ENCODE assay signal across 16 cellular contexts in genomic region chr2:136023416-136023815, GRCh38. TPM values are rescaled to one million over a fixed set of nuclear protein-coding genes. Genes with fewer than 3 reads are reported as not detected.
DNase-seq lines count a peak whose midpoint lies in the region; ATAC-seq, FAIRE-seq and TF ChIP-seq lines count a peak whose summit lies in the region.
"Had no signal": no experiment of that assay in that cellular context is flagged by ENCODE, and none has a peak within 500 bp of the region (broad histone marks: within the 10 kb centered on the region; RNA-seq: fewer than 3 reads in every experiment).

No MANE protein-coding gene starts in this region.

- no peak overlapping the region for H4K12ac ChIP-seq in trophoblast cell (ENCODE audit: low read depth, low read length)

- H2BK120ac ChIP-seq in trophoblast cell (ENCODE audit: insufficient read depth, low read length, poor library complexity) (no peak overlapping the region), neuronal stem cell (ENCODE audit: low read depth, low read length) (no peak overlapping the region)

- H2AFZ ChIP-seq in trophoblast cell (ENCODE audit: insufficient read depth, low read length, poor library complexity) (no peak overlapping the region), neuronal stem cell (ENCODE audit: low read length) (no peak overlapping the region)

- H3K27me3 Mint-ChIP-seq in CD14-positive monocyte (ENCODE audit: low read depth in 3 of 3), result peaks cover 0 to 1% (median 0%) of the 10 kb centered on the region in 3 donors

- no peak overlapping the region for H3K23ac ChIP-seq in trophoblast cell (ENCODE audit: low read length)
- no peak overlapping the region for H3K23ac ChIP-seq in neuronal stem cell (ENCODE audit: low read depth, low read length, poor library complexity)

- H3K36me3 ChIP-seq in trophoblast cell (ENCODE audit: control insufficient read depth in 1 of 2, insufficient read depth in 2 of 2, low read length in 2 of 2) (no peaks in the 10 kb centered on the region), neuronal stem cell (replicated peaks in 1 of 2; ENCODE audit: control insufficient read depth in 2 of 2, insufficient read depth in 2 of 2, low read length in 2 of 2) (no peaks in the 10 kb centered on the region)
- H3K36me3 ChIP-seq: MG63 had no signal

- H4K8ac ChIP-seq in trophoblast cell (ENCODE audit: low read depth, low read length) (no peak overlapping the region), neuronal stem cell (ENCODE audit: low read depth, low read length) (no peak overlapping the region)

- DNase-seq in CD14-positive monocyte (ENCODE audit: low spot score) (no peak), GM19239 (ENCODE audit: insufficient read length, low spot score) (no peak), NOMO-1 treated with dmso at 0.1 percent for 144 hours (lab: John Stamatoyannopoulos, UW; ENCODE audit: unreplicated experiment) (peak; percentile 37), trophoblast cell (no peak), neuronal stem cell (ENCODE audit: low spot score) (no peak), NCI-H526 (lab: John Stamatoyannopoulos, UW) (no peak)
- DNase-seq: ACHN, COR-L47, GOT3, IMR-90, MG63, NCI-H1105 treated with DMSO at 0.1 percent for 48 hours, NCI-H1694 treated with DMSO at 0.1 percent for 48 hours, NCI-H524, T-helper 2 cell had no signal

- no peak overlapping the region for H3K9ac ChIP-seq in trophoblast cell (ENCODE audit: low read length)
- H3K9ac ChIP-seq in neuronal stem cell (ENCODE audit: low read depth, low read length, poor library complexity), result no peak overlapping the region

- no peak overlapping the region for H3K4me2 ChIP-seq in trophoblast cell (ENCODE audit: low read length)
- H3K4me2 ChIP-seq in neuronal stem cell (ENCODE audit: insufficient read depth, low read length, poor library complexity, severe bottlenecking), result no peak overlapping the region

- TF ChIP-seq CTCF in CD14-positive monocyte (IDR thresholded peaks at IDR 0.05), result no peak

- intact Hi-C loops in CD14-positive monocyte (cut with micrococcal nuclease), result loop anchor here (5.0 kb wide), 3 partner anchors 36 to 94 kb away; partner anchors contain the start of genes CXCR4 (in 1 of the 2) and DARS1 (in 1 of the 2)

- H3K9me3 Mint-ChIP-seq in CD14-positive monocyte, result peaks cover 0 to 3% (median 0%) of the 10 kb centered on the region in 7 donors

- H3K27me3 ChIP-seq in trophoblast cell (ENCODE audit: insufficient read depth, low read length), result no peaks in the 10 kb centered on the region
- no peaks in the 10 kb centered on the region for H3K27me3 ChIP-seq in neuronal stem cell (ENCODE audit: control insufficient read depth in 3 of 3, insufficient read depth in 3 of 3, low read depth in 1 of 3, low read length in 3 of 3)
- H3K27me3 ChIP-seq: MG63 had no signal

- H3K36me3 Mint-ChIP-seq in CD14-positive monocyte, result no peaks in the 10 kb centered on the region

- no peak overlapping the region for H3K27ac ChIP-seq in trophoblast cell (ENCODE audit: low read depth, low read length)
- no peak overlapping the region for H3K27ac ChIP-seq in neuronal stem cell (replicated peaks; ENCODE audit: low read length)

- H4K91ac ChIP-seq in trophoblast cell (ENCODE audit: low read depth, low read length) (peak overlapping the region; percentile 27), neuronal stem cell (ENCODE audit: low read depth, low read length, poor library complexity) (no peak overlapping the region)

- H3K4me3 ChIP-seq in trophoblast cell (ENCODE audit: low read depth, low read length), result no peak overlapping the region
- no peak overlapping the region for H3K4me3 ChIP-seq in neuronal stem cell (ENCODE audit: low read length in 2 of 2)
- H3K4me3 ChIP-seq: MG63 had no signal

- no peak overlapping the region for H2BK5ac ChIP-seq in trophoblast cell (ENCODE audit: low read depth, low read length, poor library complexity)
- H2BK5ac ChIP-seq in neuronal stem cell (ENCODE audit: low read length), result no peak overlapping the region

- no peak overlapping the region for H2AK5ac ChIP-seq in trophoblast cell (ENCODE audit: low read length)
- no peak overlapping the region for H2AK5ac ChIP-seq in neuronal stem cell (ENCODE audit: low read depth, low read length)

- H3K4ac ChIP-seq in trophoblast cell (ENCODE audit: low read depth, low read length) (no peak overlapping the region), neuronal stem cell (ENCODE audit: low read length) (no peak overlapping the region)

- H3K9me3 ChIP-seq in trophoblast cell (ENCODE audit: insufficient read depth, low read depth, low read length) (peaks cover 2% of the 10 kb centered on the region), neuronal stem cell (replicated peaks in 1 of 2; ENCODE audit: control insufficient read depth in 2 of 2, insufficient read depth in 1 of 2, low read depth in 1 of 2, low read length in 2 of 2) (no peaks in the 10 kb centered on the region)
- H3K9me3 ChIP-seq: MG63 had no signal

- no peak overlapping the region for H2BK15ac ChIP-seq in neuronal stem cell (ENCODE audit: low read length)

- peak overlapping the region; percentile 82 to 93 (median 88) for H3K27ac Mint-ChIP-seq in CD14-positive monocyte

- peaks cover 10% of the 10 kb centered on the region for H3K79me1 ChIP-seq in trophoblast cell (ENCODE audit: low read length)
- H3K79me1 ChIP-seq in neuronal stem cell (ENCODE audit: low read depth, low read length), result no peaks in the 10 kb centered on the region

- no CpG with 5 or more reads among the region's 2 CpGs for WGBS in trophoblast cell (ENCODE audit: extremely low coverage, insufficient coverage, insufficient read length)
- no CpG with 5 or more reads among the region's 2 CpGs for WGBS in neuronal stem cell (ENCODE audit: extremely low coverage in 2 of 2, insufficient read length in 2 of 2, insufficient replicate concordance in 1 of 2), 2 donors

- H3K4me1 ChIP-seq in trophoblast cell (ENCODE audit: control insufficient read depth in 1 of 2, insufficient read depth in 2 of 2, low read length in 2 of 2) (peaks cover 8 to 9% of the 10 kb centered on the region in 2 experiments), neuronal stem cell (ENCODE audit: control insufficient read depth in 2 of 2, insufficient read depth in 1 of 2, low read depth in 1 of 2, low read length in 2 of 2) (peaks cover 29 to 54% of the 10 kb centered on the region in 2 donors)

- H3K79me2 ChIP-seq in trophoblast cell (ENCODE audit: control insufficient read depth, insufficient read depth, low read length, poor library complexity), result no peaks in the 10 kb centered on the region

- H3K18ac ChIP-seq in trophoblast cell (ENCODE audit: low read length), result no peak overlapping the region
- no peak overlapping the region for H3K18ac ChIP-seq in neuronal stem cell (ENCODE audit: low read length)

- FAIRE-seq in GM19239 (lab: Jason Lieb, UNC), result peak; percentile 87

- no peak overlapping the region for H3K4me3 Mint-ChIP-seq in CD14-positive monocyte

- no peak for ATAC-seq in HG03139 (IDR thresholded peaks at IDR 0.05; ENCODE audit: unreplicated experiment)

- H3K14ac ChIP-seq in trophoblast cell (ENCODE audit: low read length) (no peak overlapping the region), neuronal stem cell (ENCODE audit: low read length) (no peak overlapping the region)

- H2BK12ac ChIP-seq in trophoblast cell (ENCODE audit: low read length), result no peak overlapping the region
- H2BK12ac ChIP-seq in neuronal stem cell (ENCODE audit: low read length), result no peak overlapping the region

- H3K4me1 Mint-ChIP-seq in CD14-positive monocyte, result peaks cover 69% of the 10 kb centered on the region

RNA-seq across cellular contexts. Expression of gene DARS1, which starts 38.0 kb away (rescaled TPM):
- 10 to 100 TPM; 46.2 to 53.0 TPM for polyA plus RNA-seq in CD14-positive monocyte
- 90.1 and 92.5 TPM in 2 replicates for polyA plus RNA-seq in trophoblast cell (2013)
- polyA plus RNA-seq in neuronal stem cell (2013, experiment 1 of 2), result 114 TPM
- 104 TPM for polyA plus RNA-seq in neuronal stem cell (2013, experiment 2 of 2)
